1 cellular context compared by ENCODE assay signal in the genomic region with DNA sequence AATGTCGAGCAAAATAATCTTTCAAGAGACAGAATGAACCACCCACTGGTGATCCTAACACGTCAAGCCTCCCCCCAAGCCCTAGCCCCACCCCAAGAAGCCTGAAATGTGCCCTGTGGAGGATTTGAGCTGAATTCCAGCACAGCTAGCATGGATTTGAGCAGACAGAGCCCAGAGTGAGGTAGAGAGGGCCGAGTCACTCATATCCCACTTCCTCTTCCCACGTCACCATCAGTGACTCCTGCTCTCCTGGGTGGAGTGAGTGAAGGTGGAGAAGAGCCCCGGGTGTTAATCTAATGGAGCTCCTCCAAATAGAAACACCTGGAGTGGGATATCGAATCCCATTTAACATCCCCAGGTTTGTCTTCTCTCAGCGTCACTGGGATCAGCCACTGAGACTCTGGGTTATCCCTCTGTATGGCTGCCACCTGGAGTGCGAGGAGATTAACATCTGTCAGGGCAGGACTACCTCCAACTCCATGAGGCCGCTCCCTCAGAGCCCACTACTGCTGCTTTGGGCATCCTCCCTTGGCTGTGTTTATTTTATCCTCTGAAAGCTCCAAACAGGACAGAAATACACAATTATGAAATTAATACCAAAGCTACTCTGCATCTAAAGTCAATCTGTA.
TF ChIP-seq lines count a peak whose summit lies in the region.

No MANE protein-coding gene starts in this region.

TF ChIP-seq in GM12878, 131 proteins besides CTCF, POLR2A, EP300 and RAD21 (continued from another document):
- 0 out of 2 replicates have a peak, but pooled peaks have one; percentile 12 for TF ChIP-seq SPI1 (IDR thresholded peaks at IDR 0.05; ENCODE audit: borderline replicate concordance, insufficient read depth, low read depth, low read length)
